Comparison of ENCODE assay signal across 11 cellular contexts in the genomic region with DNA sequence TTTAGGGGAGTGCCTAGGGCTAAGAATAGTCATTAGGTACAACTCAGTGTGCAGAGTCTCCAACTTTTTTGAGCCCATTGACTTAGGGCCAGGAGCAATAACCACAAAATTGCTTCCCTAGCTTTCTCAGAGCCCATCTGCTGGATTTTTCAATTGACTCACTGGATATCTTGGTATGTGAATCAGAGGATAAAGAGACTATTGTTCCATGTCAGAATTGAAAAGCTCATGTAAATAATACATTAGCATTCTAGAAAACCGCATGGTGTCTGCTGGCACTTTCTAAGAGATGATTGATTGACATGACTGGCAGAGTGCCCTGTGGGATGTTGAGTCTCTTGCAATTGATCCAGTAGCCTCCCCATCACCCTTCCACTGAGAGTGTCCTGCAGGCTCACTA.
DNase-seq lines count a peak whose midpoint lies in the region; ATAC-seq and TF ChIP-seq lines count a peak whose summit lies in the region.
"Had no signal": no experiment of that assay in that cellular context is flagged by ENCODE, and none has a peak within 500 bp of the region (broad histone marks: within the 10 kb centered on the region; RNA-seq: fewer than 3 reads in every experiment).

No MANE protein-coding gene starts in this region.

- peak; percentile 31; the same call in 1 of the 2 replicates for TF ChIP-seq EP300 in Ishikawa (IDR thresholded peaks at IDR 0.05; ENCODE audit: borderline replicate concordance)

- no peak for ATAC-seq in mucosa of descending colon

- intact Hi-C loops in mucosa of descending colon (cut with DNase I, micrococcal nuclease) = no loop called here

- DNase-seq in Caki2 (ENCODE audit: low read depth) (peak; percentile 91), amniotic epithelial cell (ENCODE audit: low read depth) (peak; percentile 61), kidney glomerular epithelial cell (lab: John Stamatoyannopoulos, UW) (peak; percentile 91), mucosa of descending colon (no peak), NCI-H2081 (lab: John Stamatoyannopoulos, UW) (no peak), HuH-7 (ENCODE audit: low spot score) (no peak)
- DNase-seq in activated T-cell treated with anti-CD3 and anti-CD28 coated beads, Interleukin-2, amount 50 U/mL, for 1 hour = no peak
- DNase-seq: activated naive CD8-positive, alpha-beta T cell treated with anti-CD3 and anti-CD28 coated beads, Interleukin-2, amount 10 ng/mL, durations not matched to agents 7 days and 5 days; NCI-H345 had no signal

- no peak for TF ChIP-seq RAD21 in Ishikawa (IDR thresholded peaks at IDR 0.05; ENCODE audit: low read depth)

- in situ Hi-C loops in Caki2 (cut with HindIII; ENCODE audit: low pct_unique_long_range_greater_than_20kb, low sequenced_read_pairs) = no loop called here

- no peaks in the 10 kb centered on the region for H3K36me3 ChIP-seq in mucosa of descending colon (ENCODE audit: low read depth)
- H3K36me3 ChIP-seq: neutrophil had no signal

- peaks cover 2% of the 10 kb centered on the region for H3K9me3 ChIP-seq in mucosa of descending colon
- H3K9me3 ChIP-seq: neutrophil had no signal

- H3K4me3 ChIP-seq in mucosa of descending colon = no peak overlapping the region

- H3K4me1 ChIP-seq in mucosa of descending colon (ENCODE audit: low read depth) = no peaks in the 10 kb centered on the region

- no peak for TF ChIP-seq CTCF in mucosa of descending colon (IDR thresholded peaks at IDR 0.05)

TF ChIP-seq in Ishikawa, 13 proteins besides CTCF, POLR2A, EP300 and RAD21:
- TF ChIP-seq EGR1 (IDR thresholded peaks at IDR 0.05) (no peak), YY1 (IDR thresholded peaks at IDR 0.05; ENCODE audit: low read depth) (no peak), NFIC (IDR thresholded peaks at IDR 0.05) (peak; percentile 64)

Comparison
In these comparisons a context has a peak if more than half of its experiments do, and no peak if none do; other contexts are left out.
1. DNase-seq: peak in Caki2 (single experiment), amniotic epithelial cell (single experiment) and kidney glomerular epithelial cell (single experiment); none in mucosa of descending colon (0 of 3), activated T-cell treated with anti-CD3 and anti-CD28 coated beads, Interleukin-2, amount 50 U/mL, for 1 hour (single experiment), NCI-H2081 (0 of 2) and HuH-7 (single experiment).